In genomic region chr12:106819991-106820390, GRCh38 we compare ENCODE assay signal across 28 cellular contexts.
"Had no signal": no experiment of that assay in that cellular context is flagged by ENCODE, and none has a peak within 500 bp of the region (broad histone marks: within the 10 kb centered on the region; RNA-seq: fewer than 3 reads in every experiment).

No MANE protein-coding gene starts in this region.

- H3K27ac Mint-ChIP-seq: activated B cell treated with CpG ODN at 0.5 μM for 24 hours; activated CD4-positive, alpha-beta memory T cell treated with anti-CD3 and anti-CD28 coated beads for 36 hours; activated CD4-positive, alpha-beta T cell treated with anti-CD3 and anti-CD28 coated beads, Interleukin-2, amount 10 ng/mL, durations not matched to agents 24 days and 14 days; activated CD8-positive, alpha-beta T cell treated with anti-CD3 and anti-CD28 coated beads for 36 hours; activated naive CD4-positive, alpha-beta T cell treated with anti-CD3 and anti-CD28 coated beads, Interleukin-2, amount 10 ng/mL, durations not matched to agents 7 days and 5 days; activated naive CD4-positive, alpha-beta T cell treated with anti-CD3 and anti-CD28 coated beads, Interleukin-2, amount 50 U/mL, for 24 hours; activated naive CD8-positive, alpha-beta T cell; activated naive CD8-positive, alpha-beta T cell treated with anti-CD3 and anti-CD28 coated beads, Interleukin-2, amount 10 ng/mL, durations not matched to agents 7 days and 5 days; activated naive CD8-positive, alpha-beta T cell treated with anti-CD3 and anti-CD28 coated beads, Interleukin-2, amount 50 U/mL, for 24 hours; activated T-cell treated with anti-CD3 and anti-CD28 coated beads, Interleukin-2, amount 50 U/mL, for 24 hours; T-cell had no signal

- H3K27me3 Mint-ChIP-seq: activated B cell treated with CpG ODN at 0.5 μM for 24 hours; activated CD4-positive, alpha-beta memory T cell treated with anti-CD3 and anti-CD28 coated beads for 36 hours; activated CD4-positive, alpha-beta T cell treated with anti-CD3 and anti-CD28 coated beads, Interleukin-2, amount 10 ng/mL, durations not matched to agents 24 days and 14 days; activated CD8-positive, alpha-beta T cell treated with anti-CD3 and anti-CD28 coated beads for 36 hours; activated naive CD4-positive, alpha-beta T cell treated with anti-CD3 and anti-CD28 coated beads, Interleukin-2, amount 10 ng/mL, durations not matched to agents 7 days and 5 days; activated naive CD4-positive, alpha-beta T cell treated with anti-CD3 and anti-CD28 coated beads, Interleukin-2, amount 50 U/mL, for 24 hours; activated naive CD8-positive, alpha-beta T cell; activated naive CD8-positive, alpha-beta T cell treated with anti-CD3 and anti-CD28 coated beads, Interleukin-2, amount 10 ng/mL, durations not matched to agents 7 days and 5 days; activated naive CD8-positive, alpha-beta T cell treated with anti-CD3 and anti-CD28 coated beads, Interleukin-2, amount 50 U/mL, for 24 hours; activated T-cell treated with anti-CD3 and anti-CD28 coated beads, Interleukin-2, amount 50 U/mL, for 24 hours; brain; T-cell; T-helper 17 cell had no signal

- H3K4me1 Mint-ChIP-seq: activated B cell treated with CpG ODN at 0.5 μM for 24 hours; activated CD4-positive, alpha-beta T cell treated with anti-CD3 and anti-CD28 coated beads, Interleukin-2, amount 10 ng/mL, durations not matched to agents 24 days and 14 days; activated naive CD4-positive, alpha-beta T cell treated with anti-CD3 and anti-CD28 coated beads, Interleukin-2, amount 10 ng/mL, durations not matched to agents 7 days and 5 days; activated naive CD4-positive, alpha-beta T cell treated with anti-CD3 and anti-CD28 coated beads, Interleukin-2, amount 50 U/mL, for 24 hours; activated naive CD8-positive, alpha-beta T cell treated with anti-CD3 and anti-CD28 coated beads, Interleukin-2, amount 10 ng/mL, durations not matched to agents 7 days and 5 days; activated naive CD8-positive, alpha-beta T cell treated with anti-CD3 and anti-CD28 coated beads, Interleukin-2, amount 50 U/mL, for 24 hours had no signal

- H3K27me3 ChIP-seq: ascending aorta had no signal

- H3K9me3 ChIP-seq: ascending aorta had no signal

- H3K4me3 ChIP-seq: ascending aorta had no signal

- DNase-seq: activated B cell treated with CpG ODN at 0.5 μM for 24 hours; activated CD4-positive, alpha-beta memory T cell treated with anti-CD3 and anti-CD28 coated beads for 36 hours; activated CD4-positive, alpha-beta T cell treated with anti-CD3 and anti-CD28 coated beads for 4 hours; activated CD4-positive, alpha-beta T cell treated with anti-CD3 and anti-CD28 coated beads, Interleukin-2, amount 10 ng/mL, durations not matched to agents 24 days and 14 days; activated CD4-positive, alpha-beta T cell treated with anti-CD3 and anti-CD28 coated beads, Interleukin-2, amount 50 U/mL, for 1 hour; activated CD4-positive, alpha-beta T cell treated with anti-CD3 and anti-CD28 coated beads, Interleukin-2, amount 50 U/mL, for 4 hours; activated CD4-positive, CD25-positive, alpha-beta regulatory T cell treated with anti-CD3 and anti-CD28 coated beads, Interleukin-2, amount 50 U/mL, for 72 hours; activated CD8-positive, alpha-beta memory T cell treated with anti-CD3 and anti-CD28 coated beads, Interleukin-2, amount 50 U/mL, for 4 hours; activated CD8-positive, alpha-beta T cell treated with anti-CD3 and anti-CD28 coated beads for 36 hours; activated effector memory CD4-positive, alpha-beta T cell treated with Interleukin-2 at 50 U/mL for 16 hours; activated gamma-delta T cell; activated naive CD4-positive, alpha-beta T cell treated with anti-CD3 and anti-CD28 coated beads, Interleukin-2, amount 10 ng/mL, durations not matched to agents 7 days and 5 days; activated naive CD4-positive, alpha-beta T cell treated with Interleukin-2 at 50 U/mL for 16 hours; activated naive CD8-positive, alpha-beta T cell treated with anti-CD3 and anti-CD28 coated beads, Interleukin-2, amount 10 ng/mL, durations not matched to agents 7 days and 5 days; activated naive CD8-positive, alpha-beta T cell treated with anti-CD3 and anti-CD28 coated beads, Interleukin-2, amount 50 U/mL, for 24 hours; activated T-cell treated with anti-CD3 and anti-CD28 coated beads, Interleukin-2, amount 50 U/mL, for 24 hours; activated T-cell treated with anti-CD3 and anti-CD28 coated beads, Interleukin-2, amount 50 U/mL, for 48 hours; anterior cingulate cortex; central memory CD4-positive, alpha-beta T cell; T-cell; T-helper 17 cell had no signal

- H3K4me1 ChIP-seq: ascending aorta had no signal

- H3K9me3 Mint-ChIP-seq: activated B cell treated with CpG ODN at 0.5 μM for 24 hours; activated CD4-positive, alpha-beta memory T cell treated with anti-CD3 and anti-CD28 coated beads for 36 hours; activated CD4-positive, alpha-beta T cell treated with anti-CD3 and anti-CD28 coated beads, Interleukin-2, amount 10 ng/mL, durations not matched to agents 24 days and 14 days; activated CD8-positive, alpha-beta T cell treated with anti-CD3 and anti-CD28 coated beads for 36 hours; activated naive CD4-positive, alpha-beta T cell treated with anti-CD3 and anti-CD28 coated beads, Interleukin-2, amount 10 ng/mL, durations not matched to agents 7 days and 5 days; activated naive CD4-positive, alpha-beta T cell treated with anti-CD3 and anti-CD28 coated beads, Interleukin-2, amount 50 U/mL, for 24 hours; activated naive CD8-positive, alpha-beta T cell treated with anti-CD3 and anti-CD28 coated beads, Interleukin-2, amount 10 ng/mL, durations not matched to agents 7 days and 5 days; activated naive CD8-positive, alpha-beta T cell treated with anti-CD3 and anti-CD28 coated beads, Interleukin-2, amount 50 U/mL, for 24 hours; activated T-cell treated with anti-CD3 and anti-CD28 coated beads, Interleukin-2, amount 50 U/mL, for 24 hours; brain; T-cell had no signal

- H3K4me3 Mint-ChIP-seq: activated B cell treated with CpG ODN at 0.5 μM for 24 hours; activated CD4-positive, alpha-beta memory T cell treated with anti-CD3 and anti-CD28 coated beads for 36 hours; activated CD4-positive, alpha-beta T cell treated with anti-CD3 and anti-CD28 coated beads, Interleukin-2, amount 10 ng/mL, durations not matched to agents 24 days and 14 days; activated CD8-positive, alpha-beta T cell treated with anti-CD3 and anti-CD28 coated beads for 36 hours; activated naive CD4-positive, alpha-beta T cell treated with anti-CD3 and anti-CD28 coated beads, Interleukin-2, amount 10 ng/mL, durations not matched to agents 7 days and 5 days; activated naive CD4-positive, alpha-beta T cell treated with anti-CD3 and anti-CD28 coated beads, Interleukin-2, amount 50 U/mL, for 24 hours; activated naive CD8-positive, alpha-beta T cell; activated naive CD8-positive, alpha-beta T cell treated with anti-CD3 and anti-CD28 coated beads, Interleukin-2, amount 10 ng/mL, durations not matched to agents 7 days and 5 days; activated naive CD8-positive, alpha-beta T cell treated with anti-CD3 and anti-CD28 coated beads, Interleukin-2, amount 50 U/mL, for 24 hours; activated T-cell treated with anti-CD3 and anti-CD28 coated beads, Interleukin-2, amount 50 U/mL, for 24 hours; brain; T-cell; T-helper 17 cell had no signal

- H3K27ac ChIP-seq: ascending aorta, VCaP had no signal

- FAIRE-seq: bronchial epithelial cell, TTC549 had no signal

- ATAC-seq: activated CD8-positive, alpha-beta T cell treated with anti-CD3 and anti-CD28 coated beads for 36 hours; activated naive CD8-positive, alpha-beta T cell treated with anti-CD3 and anti-CD28 coated beads, Interleukin-2, amount 50 U/mL, for 24 hours; T-cell; T-helper 17 cell had no signal
